ENCODE assay signal across 26 cellular contexts in genomic region chr9:127013597-127013996, GRCh38.
DNase-seq lines count a peak whose midpoint lies in the region; ATAC-seq, FAIRE-seq and TF ChIP-seq lines count a peak whose summit lies in the region.
"Had no signal": no experiment of that assay in that cellular context is flagged by ENCODE, and none has a peak within 500 bp of the region (broad histone marks: within the 10 kb centered on the region; RNA-seq: fewer than 3 reads in every experiment).

No MANE protein-coding gene starts in this region.

- no peaks in the 10 kb centered on the region for H3F3A ChIP-seq in GM23248 (ENCODE audit: insufficient read depth)

- WGBS in GM23248 (ENCODE audit: low coverage in 1 of 2, low lambda C conversion rate in 2 of 2, missing lambda C conversion rate in 2 of 2), 2 experiments: 81% methylated on average over 5 of the region's 5 CpGs
- 91% methylated on average over 5 of the region's 5 CpGs; no CpG with 5 or more reads in 1 of the 2 experiments for WGBS in H1 (ENCODE audit: extremely low coverage in 1 of 2, insufficient coverage in 1 of 2, insufficient read length in 1 of 2, insufficient replicate concordance in 2 of 2, low coverage in 1 of 2, low lambda C conversion rate in 2 of 2, missing lambda C conversion rate in 1 of 2), 2 experiments

- H3K4me2 ChIP-seq in GM23248 (ENCODE audit: unreplicated experiment): no peak overlapping the region
- no peak overlapping the region for H3K4me2 ChIP-seq in H1 (ENCODE audit: insufficient read depth in 1 of 2, low read depth in 2 of 2, low read length in 2 of 2)
- H3K4me2 ChIP-seq: BLaER1 had no signal

- in situ Hi-C loops in GM23248 (cut with MboI): no loop called here

- H3K9me3 ChIP-seq in GM23248 (ENCODE audit: low read depth) (no peaks in the 10 kb centered on the region), H1 (ENCODE audit: insufficient read depth in 2 of 2, low read depth in 1 of 2, low read length in 1 of 2) (no peaks in the 10 kb centered on the region), colonic mucosa (no peaks in the 10 kb centered on the region)
- H3K9me3 ChIP-seq: BLaER1, Peyer's patch, right lobe of liver had no signal

- H2AFZ ChIP-seq in GM23248 (no peak overlapping the region), H1 (ENCODE audit: low read length) (no peak overlapping the region)

- no peak overlapping the region for H3K14ac ChIP-seq in H1 (ENCODE audit: insufficient read length)

- CTCF ChIA-PET in H1 (lab: Charles Lee; ENCODE audit: partially characterized antibody): interaction anchor here (0.6 to 1.0 kb wide), 2 partner anchors 10 to 13 kb away, joined by 3 read pairs; no protein-coding TSS in a partner anchor

- H3K27me3 ChIP-seq in GM23248 (replicated peaks; ENCODE audit: insufficient read depth) (no peaks in the 10 kb centered on the region), H1 (replicated peaks in 1 of 4; ENCODE audit: control insufficient read depth in 3 of 4, extremely low read depth in 1 of 4, insufficient read depth in 3 of 4, low read length in 3 of 4) (no peaks in the 10 kb centered on the region), colonic mucosa (no peaks in the 10 kb centered on the region)
- H3K27me3 ChIP-seq: BLaER1, Peyer's patch, right lobe of liver had no signal

- TF ChIP-seq EP300 in H1 (IDR thresholded peaks at IDR 0.05; ENCODE audit: borderline replicate concordance in 1 of 2, low read depth in 2 of 2, low read length in 2 of 2): no peak

- FAIRE-seq in H1 (lab: Jason Lieb, UNC): no peak
- FAIRE-seq: colon, G401.6 had no signal

- no peak overlapping the region for H4K5ac ChIP-seq in H1 (ENCODE audit: insufficient read length, low read depth, low read length)

- H3K56ac ChIP-seq in H1 (replicated peaks; ENCODE audit: insufficient read length, low read depth, low read length): no peak overlapping the region

- H3K27ac ChIP-seq in GM23248 (no peak overlapping the region), H1 (ENCODE audit: low read depth, low read length) (no peak overlapping the region), colonic mucosa (no peak overlapping the region)
- H3K27ac ChIP-seq: BLaER1, right lobe of liver had no signal

- intact Hi-C loops in colonic mucosa (cut with DNase I): no loop called here

- H2BK120ac ChIP-seq in H1 (replicated peaks; ENCODE audit: low read depth, low read length): no peak overlapping the region

- H3K4me1 ChIP-seq in GM23248 (ENCODE audit: insufficient read depth) (peaks cover 11% of the 10 kb centered on the region; the same call in 1 of the 2 replicates), H1 (replicated peaks in 1 of 4; ENCODE audit: control insufficient read depth in 3 of 4, insufficient read depth in 4 of 4, low read length in 3 of 4) (peaks cover 0 to 5% (median 1%) of the 10 kb centered on the region in 4 experiments; a peak in 2 of 7 replicates), colonic mucosa (peaks cover 4% of the 10 kb centered on the region)
- H3K4me1 ChIP-seq: Peyer's patch, right lobe of liver had no signal

- H3K27me3 Mint-ChIP-seq in neural crest cell (ENCODE audit: low read depth): no peaks in the 10 kb centered on the region
- H3K27me3 Mint-ChIP-seq: type B pancreatic cell had no signal

- H3K79me1 ChIP-seq in H1 (ENCODE audit: low read depth, low read length): no peaks in the 10 kb centered on the region

- H3K4ac ChIP-seq in H1 (replicated peaks; ENCODE audit: insufficient read length, low read depth, low read length): no peak overlapping the region

- H2AK5ac ChIP-seq in H1 (ENCODE audit: low read depth, low read length): peak overlapping the region; percentile 95; the same call in 1 of the 2 replicates

- ATAC-seq in GM21619 (IDR thresholded peaks at IDR 0.05; ENCODE audit: unreplicated experiment): no peak
- ATAC-seq: right lobe of liver had no signal

- H3K9me3 Mint-ChIP-seq in neural crest cell: no peaks in the 10 kb centered on the region
- H3K9me3 Mint-ChIP-seq: activated T-helper 1 cell treated with anti-CD3 and anti-CD28 coated beads, Interleukin-12 subunit alpha, Interleukin-12 subunit beta, Interleukin-2, Interleukin-4 antibody, amounts not matched to agents 30 ng/mL and 10 ng/mL and 1 ng/mL, durations not matched to agents 14 hours and 24 hours and 36 hours; type B pancreatic cell had no signal

- H3K23me2 ChIP-seq in H1 (ENCODE audit: low read depth, low read length): no peaks in the 10 kb centered on the region

- no peak overlapping the region for H3K4me3 Mint-ChIP-seq in neural crest cell
- H3K4me3 Mint-ChIP-seq: activated T-helper 1 cell treated with anti-CD3 and anti-CD28 coated beads, Interleukin-12 subunit alpha, Interleukin-12 subunit beta, Interleukin-2, Interleukin-4 antibody, amounts not matched to agents 30 ng/mL and 10 ng/mL and 1 ng/mL, durations not matched to agents 14 hours and 24 hours and 36 hours; type B pancreatic cell had no signal

- H3K4me3 ChIP-seq in GM23248 (no peak overlapping the region), H1 (ENCODE audit: extremely low read depth in 1 of 4, insufficient read depth in 2 of 4, low read depth in 3 of 4, low read length in 4 of 4) (no peak overlapping the region), colonic mucosa (no peak overlapping the region)
- H3K4me3 ChIP-seq: BLaER1, Peyer's patch, right lobe of liver had no signal

- no peaks in the 10 kb centered on the region for H4K20me1 ChIP-seq in GM23248 (ENCODE audit: insufficient read depth)
- peaks cover 0 to 2% of the 10 kb centered on the region in 2 experiments for H4K20me1 ChIP-seq in H1 (replicated peaks in 1 of 2; ENCODE audit: control insufficient read depth in 1 of 2, insufficient read depth in 2 of 2, low read length in 2 of 2)
- H4K20me1 ChIP-seq: BLaER1 had no signal

- H4K8ac ChIP-seq in H1 (ENCODE audit: extremely low read depth, insufficient read depth, low read length): no peak overlapping the region

- no peaks in the 10 kb centered on the region for H3K9me2 ChIP-seq in GM23248 (ENCODE audit: insufficient read depth)

- peak overlapping the region; percentile 70 for H3K27ac Mint-ChIP-seq in neural crest cell (ENCODE audit: unreplicated experiment)
- H3K27ac Mint-ChIP-seq: activated T-helper 1 cell treated with anti-CD3 and anti-CD28 coated beads, Interleukin-12 subunit alpha, Interleukin-12 subunit beta, Interleukin-2, Interleukin-4 antibody, amounts not matched to agents 30 ng/mL and 10 ng/mL and 1 ng/mL, durations not matched to agents 14 hours and 24 hours and 36 hours; type B pancreatic cell had no signal

- TF ChIP-seq POLR2A in H1 (IDR thresholded peaks at IDR 0.05; ENCODE audit: control extremely low read depth in 1 of 2, low read depth in 2 of 2, low read length in 2 of 2): no peak

- TF ChIP-seq CTCF in H1 (IDR thresholded peaks at IDR 0.05; ENCODE audit: control extremely low read depth in 1 of 3, insufficient read depth in 1 of 3, low read depth in 1 of 3, low read length in 3 of 3) (no peak), neural crest cell (conservative IDR thresholded peaks at IDR 0.05) (no peak), colonic mucosa (IDR thresholded peaks at IDR 0.05) (no peak)

- DNase-seq in Daoy (ENCODE audit: low read depth): peak; percentile 21
- peak; percentile 40 for DNase-seq in GM23248
- no peak for DNase-seq in H1 (ENCODE audit: low read depth in 1 of 2, low spot score in 2 of 2)
- no peak for DNase-seq in neural crest cell (ENCODE audit: low read depth, low spot score)
- DNase-seq in Ammon's horn (ENCODE audit: low spot score): no peak
- DNase-seq in colonic mucosa: no peak
- DNase-seq: activated naive CD4-positive, alpha-beta T cell treated with anti-CD3 and anti-CD28 coated beads, Interleukin-2, amount 50 U/mL, for 16 hours; amygdala; effector CD4-positive, alpha-beta T cell; hypothalamus; NCI-H146; NCI-H226; NCI-H748 treated with DMSO at 0.1 percent for 48 hours; Peyer's patch; posterior cingulate gyrus; right lobe of liver; SHP77 treated with DMSO at 0.1 percent for 48 hours; stimulated activated CD4-positive, alpha-beta T cell treated with anti-CD3 and anti-CD28 coated beads, Interleukin-12 subunit alpha, Interleukin-12 subunit beta, amount 100 ng/mL, for 4 hours; stimulated activated CD4-positive, alpha-beta T cell treated with anti-CD3 and anti-CD28 coated beads, Interleukin-4, amount 100 ng/mL, for 1 hour; T-helper 9 cell had no signal

- no peak overlapping the region for H2BK20ac ChIP-seq in H1 (ENCODE audit: low read length)

- H3K4me1 Mint-ChIP-seq in neural crest cell: peaks cover 5% of the 10 kb centered on the region

- no peak for TF ChIP-seq RAD21 in H1 (IDR thresholded peaks at IDR 0.05 in 1 of 2, conservative IDR thresholded peaks at IDR 0.05 in 1 of 2; ENCODE audit: low read depth in 2 of 2, low read length in 2 of 2)

- no peak overlapping the region for H2BK5ac ChIP-seq in H1 (ENCODE audit: low read depth, low read length)

- H4K91ac ChIP-seq in H1 (replicated peaks; ENCODE audit: insufficient read length, low read length): no peak overlapping the region

- H3K79me2 ChIP-seq in GM23248 (ENCODE audit: insufficient read depth) (no peaks in the 10 kb centered on the region), H1 (ENCODE audit: control insufficient read depth in 1 of 2, insufficient read depth in 2 of 2, low read length in 2 of 2) (no peaks in the 10 kb centered on the region)

- H3K36me3 ChIP-seq in GM23248 (ENCODE audit: low read depth) (no peaks in the 10 kb centered on the region), H1 (ENCODE audit: control insufficient read depth in 2 of 4, insufficient read depth in 4 of 4, low read length in 3 of 4) (no peaks in the 10 kb centered on the region), colonic mucosa (no peaks in the 10 kb centered on the region)
- H3K36me3 ChIP-seq: BLaER1, right lobe of liver had no signal

- H2BK15ac ChIP-seq in H1 (ENCODE audit: low read length): no peak overlapping the region

- H2BK12ac ChIP-seq in H1 (ENCODE audit: low read depth, low read length): no peak overlapping the region

- POLR2A ChIA-PET in H1 (lab: Charles Lee; ENCODE audit: partially characterized antibody): no interaction called here

- no peak overlapping the region for H3K9ac ChIP-seq in GM23248
- no peak overlapping the region for H3K9ac ChIP-seq in H1 (replicated peaks in 1 of 4; ENCODE audit: extremely low read depth in 1 of 4, low read depth in 3 of 4, low read length in 3 of 4)
- no peak overlapping the region for H3K9ac ChIP-seq in colonic mucosa (ENCODE audit: low read depth in 2 of 2, low read length in 2 of 2)
- H3K9ac ChIP-seq: BLaER1 had no signal

- no peak overlapping the region for H3K18ac ChIP-seq in H1 (ENCODE audit: extremely low read depth, low read length)

- H3K23ac ChIP-seq in H1 (ENCODE audit: insufficient read length): no peak overlapping the region

- H3K36me3 Mint-ChIP-seq in neural crest cell (ENCODE audit: low read depth): no peaks in the 10 kb centered on the region
- H3K36me3 Mint-ChIP-seq: type B pancreatic cell had no signal

TF ChIP-seq in H1, 55 proteins besides CTCF, POLR2A, EP300 and RAD21 (continues in another document):
- TF ChIP-seq MAFK (IDR thresholded peaks at IDR 0.05; ENCODE audit: low read depth, low read length): no peak
- no peak for TF ChIP-seq RNF2 (IDR thresholded peaks at IDR 0.05; ENCODE audit: borderline replicate concordance, low read depth, low read length, missing control alignments, poor library complexity, severe bottlenecking)
- TF ChIP-seq NANOG (IDR thresholded peaks at IDR 0.05; ENCODE audit: insufficient read depth, low read depth, low read length, poor library complexity, severe bottlenecking): no peak

Comparison
In these comparisons a context has a peak if more than half of its experiments do, and no peak if none do; other contexts are left out.
1. DNase-seq: peak in Daoy (single experiment) and GM23248 (single experiment); none in H1 (0 of 2), neural crest cell (single experiment), Ammon's horn (single experiment) and colonic mucosa (single experiment).